20 cellular contexts compared by ENCODE assay signal in the genomic region with DNA sequence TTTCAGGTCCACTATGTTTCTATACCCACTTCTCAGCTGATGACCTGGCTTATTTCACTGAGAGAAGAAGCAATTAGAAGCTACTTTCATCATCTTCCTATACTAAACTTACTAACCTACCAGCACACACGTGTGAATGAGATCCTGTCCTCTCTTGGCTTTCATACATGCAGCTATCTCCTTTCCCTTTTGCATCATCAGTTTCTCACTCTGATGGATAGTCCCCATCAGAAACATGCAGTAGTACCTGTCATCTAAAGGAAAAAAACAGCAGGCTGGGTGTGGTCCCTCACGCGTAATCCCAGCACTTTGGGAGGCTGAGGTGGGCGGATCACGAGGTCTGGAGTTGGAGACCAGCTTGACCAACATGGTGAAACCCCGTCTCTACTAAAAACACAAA. TPM values are rescaled to one million over a fixed set of nuclear protein-coding genes. Genes with fewer than 3 reads are reported as not detected.
DNase-seq lines count a peak whose midpoint lies in the region; ATAC-seq, FAIRE-seq and TF ChIP-seq lines count a peak whose summit lies in the region.
"Had no signal": no experiment of that assay in that cellular context is flagged by ENCODE, and none has a peak within 500 bp of the region (broad histone marks: within the 10 kb centered on the region; RNA-seq: fewer than 3 reads in every experiment).

No MANE protein-coding gene starts in this region.

- CTCF ChIA-PET in MCF 10A (lab: Yijun Ruan, JAX) = interaction anchor here (0.6 to 2.9 kb wide), 2 partner anchors 11 to 394 kb away, joined by 3 to 14 read pairs; a partner anchor contains a TSS

- TF ChIP-seq POLR2A in breast epithelium (IDR thresholded peaks at IDR 0.05) (no peak), adrenal gland (IDR thresholded peaks at IDR 0.05) (no peak)

- H3K27ac ChIP-seq in breast epithelium (no peak overlapping the region), astrocyte (ENCODE audit: low read depth, low read length) (no peak overlapping the region), keratinocyte (ENCODE audit: control insufficient read depth, insufficient read depth, low read length) (no peak overlapping the region), thoracic aorta (peak overlapping the region; percentile 2 to 37), adrenal gland (peak overlapping the region in 1 of 5 donors; percentile 33)
- H3K27ac ChIP-seq: HL-60 had no signal

- H3K4me3 ChIP-seq in breast epithelium = no peak overlapping the region
- H3K4me3 ChIP-seq in astrocyte (ENCODE audit: insufficient read depth, low read depth, low read length) = no peak overlapping the region
- no peak overlapping the region for H3K4me3 ChIP-seq in keratinocyte (ENCODE audit: control insufficient read depth in 2 of 3, extremely low read depth in 1 of 3, insufficient read depth in 2 of 3, low read depth in 1 of 3, low read length in 3 of 3)
- no peak overlapping the region for H3K4me3 ChIP-seq in thoracic aorta
- H3K4me3 ChIP-seq in adrenal gland = no peak overlapping the region

- no peaks in the 10 kb centered on the region for H3K9me3 Mint-ChIP-seq in MCF 10A (ENCODE audit: unreplicated experiment)
- H3K9me3 Mint-ChIP-seq in astrocyte (ENCODE audit: unreplicated experiment) = peaks cover 29% of the 10 kb centered on the region

- no peaks in the 10 kb centered on the region for H3K36me3 ChIP-seq in breast epithelium
- no peaks in the 10 kb centered on the region for H3K36me3 ChIP-seq in astrocyte (ENCODE audit: insufficient read depth, low read length)
- H3K36me3 ChIP-seq in keratinocyte (ENCODE audit: control insufficient read depth in 2 of 2, extremely low read depth in 1 of 2, insufficient read depth in 2 of 2, low read length in 2 of 2) = no peaks in the 10 kb centered on the region
- H3K36me3 ChIP-seq in thoracic aorta = no peaks in the 10 kb centered on the region
- H3K36me3 ChIP-seq in adrenal gland (replicated peaks in 1 of 2) = no peaks in the 10 kb centered on the region

- H3K27me3 Mint-ChIP-seq in MCF 10A (ENCODE audit: insufficient read depth, unreplicated experiment) (no peaks in the 10 kb centered on the region), astrocyte (ENCODE audit: low read depth, unreplicated experiment) (no peaks in the 10 kb centered on the region)

- no peaks in the 10 kb centered on the region for H3K9me1 ChIP-seq in keratinocyte (ENCODE audit: control insufficient read depth, extremely low read depth, insufficient read depth, low read length)

- 91 to 99% (median 93%) methylated on average over 6 of the region's 6 CpGs for WGBS in adrenal gland, 4 donors

- POLR2A ChIA-PET in MCF 10A (lab: Yijun Ruan, JAX) = interaction anchor here (0.6 to 1.0 kb wide), 2 partner anchors 43 to 339 kb away, joined by 3 to 5 read pairs; no protein-coding TSS in a partner anchor

- peak overlapping the region; percentile 69 for H3K27ac Mint-ChIP-seq in MCF 10A (ENCODE audit: low read depth, unreplicated experiment)
- no peak overlapping the region for H3K27ac Mint-ChIP-seq in astrocyte (ENCODE audit: unreplicated experiment)
- H3K27ac Mint-ChIP-seq: CD4-positive, alpha-beta T cell; IgD-negative memory B cell had no signal

- H3K4me3 Mint-ChIP-seq in MCF 10A (ENCODE audit: unreplicated experiment) (peak overlapping the region; percentile 34), astrocyte (ENCODE audit: unreplicated experiment) (no peak overlapping the region)
- H3K4me3 Mint-ChIP-seq: CD4-positive, alpha-beta T cell; IgD-negative memory B cell had no signal

- FAIRE-seq in astrocyte (lab: Jason Lieb, UNC) (no peak), keratinocyte (lab: Jason Lieb, UNC) (peak; percentile 48)
- FAIRE-seq: HTR-8/SVneo had no signal

- peaks cover 0 to 3% of the 10 kb centered on the region in 2 donors for H3K9me3 ChIP-seq in breast epithelium
- peaks cover 9% of the 10 kb centered on the region for H3K9me3 ChIP-seq in astrocyte (ENCODE audit: insufficient read depth, low read depth, low read length)
- peaks cover 3% of the 10 kb centered on the region for H3K9me3 ChIP-seq in keratinocyte (ENCODE audit: control insufficient read depth, low read depth, low read length)
- H3K9me3 ChIP-seq in thoracic aorta = no peaks in the 10 kb centered on the region
- H3K9me3 ChIP-seq in adrenal gland (replicated peaks in 1 of 3) = no peaks in the 10 kb centered on the region

- H4K20me1 ChIP-seq in astrocyte (ENCODE audit: insufficient read depth, low read length) (peaks cover 5% of the 10 kb centered on the region), keratinocyte (ENCODE audit: control insufficient read depth, extremely low read depth, insufficient read depth, low read length) (no peaks in the 10 kb centered on the region)

- H3K9ac ChIP-seq in astrocyte (ENCODE audit: low read length) (no peak overlapping the region), keratinocyte (ENCODE audit: control insufficient read depth, extremely low read depth, insufficient read depth, low read length) (no peak overlapping the region)

- H2AFZ ChIP-seq in astrocyte (ENCODE audit: low read depth, low read length) = no peak overlapping the region
- H2AFZ ChIP-seq in keratinocyte (ENCODE audit: control insufficient read depth, low read length) = no peak overlapping the region

- TF ChIP-seq CTCF in MCF 10A (IDR thresholded peaks at IDR 0.05; ENCODE audit: unreplicated experiment) = no peak
- TF ChIP-seq CTCF in breast epithelium (IDR thresholded peaks at IDR 0.05) = no peak
- no peak for TF ChIP-seq CTCF in astrocyte (IDR thresholded peaks at IDR 0.05; ENCODE audit: insufficient read depth, low read depth, low read length)
- TF ChIP-seq CTCF in keratinocyte (optimal IDR thresholded peaks at IDR 0.05 in 1 of 3, IDR thresholded peaks at IDR 0.05 in 1 of 3, conservative IDR thresholded peaks at IDR 0.05 in 1 of 3; ENCODE audit: extremely low read depth in 1 of 3, insufficient read depth in 2 of 3, low read length in 3 of 3) = no peak
- no peak for TF ChIP-seq CTCF in thoracic aorta (IDR thresholded peaks at IDR 0.05)
- no peak for TF ChIP-seq CTCF in adrenal gland (IDR thresholded peaks at IDR 0.05)

- dilution Hi-C loops in keratinocyte (cut with MboI; ENCODE audit: extremely low pct_ligation_motif_present, low sequenced_read_pairs) = no loop called here

- ATAC-seq in thoracic aorta (ENCODE audit: insufficient number of reproducible peaks, low FRiP score, low read depth) = no peak

- intact Hi-C loops in MCF 10A (cut with micrococcal nuclease) = no loop called here
- intact Hi-C loops in breast epithelium (cut with DNase I; ENCODE audit: low total_unique reads) = no loop called here
- intact Hi-C loops in adrenal gland (cut with DNase I) = no loop called here

- no peaks in the 10 kb centered on the region for H3K27me3 ChIP-seq in breast epithelium
- H3K27me3 ChIP-seq in astrocyte (ENCODE audit: insufficient read depth, low read length) = no peaks in the 10 kb centered on the region
- H3K27me3 ChIP-seq in keratinocyte (ENCODE audit: control insufficient read depth, extremely low read depth, insufficient read depth, low read length) = no peaks in the 10 kb centered on the region
- no peaks in the 10 kb centered on the region for H3K27me3 ChIP-seq in thoracic aorta (replicated peaks; ENCODE audit: insufficient read depth)
- no peaks in the 10 kb centered on the region for H3K27me3 ChIP-seq in adrenal gland

- no peaks in the 10 kb centered on the region for H3K4me1 ChIP-seq in breast epithelium
- peaks cover 13% of the 10 kb centered on the region for H3K4me1 ChIP-seq in astrocyte (ENCODE audit: insufficient read depth, low read length)
- peaks cover 27% of the 10 kb centered on the region for H3K4me1 ChIP-seq in keratinocyte (ENCODE audit: control insufficient read depth, extremely low read depth, insufficient read depth, low read length)
- peaks cover 27 to 57% of the 10 kb centered on the region in 2 donors for H3K4me1 ChIP-seq in thoracic aorta (ENCODE audit: control insufficient read depth in 1 of 2, low read depth in 2 of 2)
- H3K4me1 ChIP-seq in adrenal gland (replicated peaks in 1 of 2) = peaks cover 0 to 5% of the 10 kb centered on the region in 2 donors

- BruUV-seq in MCF 10A (replicated peaks; lab: Mats Ljungman, UMichigan) = no TSS peak

- peak overlapping the region; percentile 10 for H3K4me2 ChIP-seq in astrocyte (ENCODE audit: low read length)
- H3K4me2 ChIP-seq in keratinocyte (ENCODE audit: control insufficient read depth, extremely low read depth, insufficient read depth, low read depth, low read length) = peak overlapping the region; percentile 23

- H3K79me2 ChIP-seq in astrocyte (ENCODE audit: insufficient read depth, low read length) (peaks cover 3% of the 10 kb centered on the region), keratinocyte (ENCODE audit: control insufficient read depth, insufficient read depth, low read length) (no peaks in the 10 kb centered on the region)

- DNase-seq in MCF 10A (ENCODE audit: unreplicated experiment) = no peak
- no peak for DNase-seq in breast epithelium (ENCODE audit: low spot score in 2 of 2)
- no peak for DNase-seq in astrocyte (ENCODE audit: low read depth)
- no peak for DNase-seq in keratinocyte (ENCODE audit: low read depth, low spot score)
- DNase-seq in thoracic aorta (ENCODE audit: low spot score) = no peak
- DNase-seq in UCSD-AML1 (lab: John Stamatoyannopoulos, UW; ENCODE audit: unreplicated experiment) = no peak
- DNase-seq in adrenal gland = no peak
- no peak for DNase-seq in stimulated activated naive CD4-positive, alpha-beta T cell (lab: John Stamatoyannopoulos, UW)
- DNase-seq: 8988T; CD4-positive, alpha-beta T cell; DMS153; GDM1; H7; Kasumi-1; NCI-H1105; NCI-H2081; NCI-H748 treated with DMSO at 0.1 percent for 48 hours had no signal

- H3K36me3 Mint-ChIP-seq in MCF 10A (ENCODE audit: insufficient read depth, unreplicated experiment) (peaks cover 6% of the 10 kb centered on the region), astrocyte (ENCODE audit: low read depth, unreplicated experiment) (peaks cover 31% of the 10 kb centered on the region)
- H3K36me3 Mint-ChIP-seq: IgD-negative memory B cell had no signal

- H3K4me1 Mint-ChIP-seq in MCF 10A (ENCODE audit: insufficient read depth, unreplicated experiment) (peaks cover 25% of the 10 kb centered on the region), astrocyte (ENCODE audit: low read depth, unreplicated experiment) (peaks cover 14% of the 10 kb centered on the region)
- H3K4me1 Mint-ChIP-seq: IgD-negative memory B cell had no signal

RNA-seq across cellular contexts. Expression of a gene that starts 12.3 kb away (rescaled TPM):
- 18.2 and 39.7 TPM in 2 replicates for total RNA-seq in MCF 10A (2022)
- 100 to 1,000 TPM in 1 of 3 donors, 10 to 100 TPM in 2; 22.0 to 223 (median 32.8) TPM for total RNA-seq in breast epithelium
- total RNA-seq in astrocyte = 31.4 and 32.1 TPM in 2 replicates
- 6.4 to 12.1 TPM (median 8.1 TPM) in 3 replicates for polyA plus RNA-seq in keratinocyte
- 1.6 TPM for polyA plus RNA-seq in keratinocyte (2011; ENCODE audit: low read depth)
- polyA plus RNA-seq in keratinocyte (2011; cell fraction: cytosol; rRNA removed) = 6.0 and 8.0 TPM in 2 replicates
- 13.2 and 16.2 TPM in 2 replicates for polyA plus RNA-seq in keratinocyte (2011; cell fraction: nucleus; rRNA removed)
- polyA plus RNA-seq in keratinocyte (2012; ENCODE audit: low replicate concordance) = 1.2 and 9.8 TPM in 2 replicates
- 20.0 to 28.4 TPM (median 22.8 TPM) in 3 replicates for polyA minus RNA-seq in keratinocyte
- 10.6 TPM for polyA minus RNA-seq in keratinocyte (2011; cell fraction: cytosol; rRNA and poly(A)+ RNA removed)
- 17.5 and 27.5 TPM in 2 replicates for polyA minus RNA-seq in keratinocyte (2011; cell fraction: nucleus; rRNA and poly(A)+ RNA removed)
- 10 to 100 TPM; 41.2 to 63.8 TPM for total RNA-seq in thoracic aorta
- total RNA-seq in adrenal gland = 10 to 100 TPM in 3 of 8 donors, 1 to 10 TPM in 5; 7.0 to 14.3 (median 9.2) TPM
- polyA plus RNA-seq in adrenal gland = 1 to 10 TPM; 2.8 to 7.6 (median 5.4) TPM

Comparison
In these comparisons a context has a peak if more than half of its experiments do, and no peak if none do; other contexts are left out.
1. H3K27ac ChIP-seq: peak in thoracic aorta (2 of 2); none in breast epithelium (0 of 2), astrocyte (single experiment) and keratinocyte (single experiment).